Comparison of ENCODE assay signal across 16 cellular contexts in the genomic region with DNA sequence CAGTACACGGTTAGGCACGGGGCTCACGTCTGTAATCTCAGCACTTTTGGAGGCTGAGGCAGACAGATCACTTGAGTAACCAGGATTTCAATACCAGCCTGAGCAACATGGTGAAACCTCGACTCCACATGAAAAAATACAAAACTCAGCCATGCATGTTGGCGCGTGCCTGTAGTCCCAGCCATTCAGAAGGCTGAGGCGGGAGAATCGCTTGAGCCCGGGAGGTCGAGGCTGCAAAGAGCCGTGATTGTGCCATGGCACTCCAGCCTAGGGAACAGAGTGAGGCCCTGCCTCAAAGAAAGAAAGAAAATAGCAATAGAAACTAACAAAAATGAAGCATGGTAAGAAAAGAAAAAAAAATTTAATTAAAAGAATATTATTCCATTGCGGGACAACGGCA.
"Had no signal": no experiment of that assay in that cellular context is flagged by ENCODE, and none has a peak within 500 bp of the region (broad histone marks: within the 10 kb centered on the region; RNA-seq: fewer than 3 reads in every experiment).

No MANE protein-coding gene starts in this region.

- H3K27ac Mint-ChIP-seq: immature natural killer cell, nephron progenitor cell had no signal

- H3K4me3 ChIP-seq: adrenal gland, coronary artery, psoas muscle, right lobe of liver, testis had no signal

- ATAC-seq: foreskin keratinocyte, left colon, psoas muscle, right lobe of liver had no signal

- H3K36me3 ChIP-seq: adrenal gland, right lobe of liver had no signal

- H3K9me3 Mint-ChIP-seq: immature natural killer cell had no signal

- DNase-seq: activated CD4-positive, alpha-beta T cell treated with anti-CD3 and anti-CD28 coated beads, Interleukin-2, amount 50 U/mL, for 4 hours; activated CD8-positive, alpha-beta memory T cell treated with anti-CD3 and anti-CD28 coated beads, Interleukin-2, amount 50 U/mL, for 48 hours; caudate nucleus; effector CD4-positive, alpha-beta T cell; foreskin keratinocyte; immature natural killer cell; left colon; mammary epithelial cell; nephron progenitor cell; right lobe of liver; stimulated activated CD4-positive, alpha-beta T cell treated with anti-CD3 and anti-CD28 coated beads, Interleukin-2, amount 100 ng/mL, for 24 hours; stimulated activated naive CD4-positive, alpha-beta T cell treated with Interleukin-2 at 50 U/mL for 16 hours; testis had no signal

- H3K9me3 ChIP-seq: adrenal gland, psoas muscle, right lobe of liver, testis had no signal

- H3K27me3 ChIP-seq: adrenal gland, foreskin keratinocyte, right lobe of liver, testis had no signal

- H3K4me3 Mint-ChIP-seq: immature natural killer cell, nephron progenitor cell had no signal

- H3K27ac ChIP-seq: adrenal gland, coronary artery, psoas muscle, right lobe of liver, testis had no signal
